ENCODE assay signal across 17 cellular contexts in genomic region chr12:29957835-29958234, GRCh38.
DNase-seq lines count a peak whose midpoint lies in the region; TF ChIP-seq lines count a peak whose summit lies in the region.
"Had no signal": no experiment of that assay in that cellular context is flagged by ENCODE, and none has a peak within 500 bp of the region (broad histone marks: within the 10 kb centered on the region; RNA-seq: fewer than 3 reads in every experiment).

No MANE protein-coding gene starts in this region.

- 40 to 42% methylated on average over 2 of the region's 2 CpGs for WGBS in GM23248 (ENCODE audit: low coverage in 1 of 2, low lambda C conversion rate in 2 of 2, missing lambda C conversion rate in 2 of 2), 2 experiments
- 75 to 81% methylated on average over 2 of the region's 2 CpGs for WGBS in testis, 2 donors

- H3K27me3 ChIP-seq in GM23248 (replicated peaks; ENCODE audit: insufficient read depth) (no peaks in the 10 kb centered on the region), testis (no peaks in the 10 kb centered on the region)

- TF ChIP-seq POLR2A in testis (IDR thresholded peaks at IDR 0.05): no peak

- H3K36me3 ChIP-seq in GM23248 (ENCODE audit: low read depth): no peaks in the 10 kb centered on the region
- no peaks in the 10 kb centered on the region for H3K36me3 ChIP-seq in SK-N-MC (ENCODE audit: insufficient read depth, low read length)
- no peaks in the 10 kb centered on the region for H3K36me3 ChIP-seq in testis (ENCODE audit: low read depth, missing control alignments)

- H3K79me2 ChIP-seq in GM23248 (ENCODE audit: insufficient read depth): no peaks in the 10 kb centered on the region

- DNase-seq in GM23248: peak; percentile 23
- DNase-seq in HT-29 (ENCODE audit: low spot score): peak; percentile 16
- peak; percentile 8 for DNase-seq in SK-N-MC (ENCODE audit: low read depth, low spot score)
- peak; percentile 11 for DNase-seq in fibroblast of pulmonary artery (ENCODE audit: low read depth)
- no peak for DNase-seq in NCI-H2227 treated with DMSO at 0.1 percent for 48 hours (lab: John Stamatoyannopoulos, UW)
- no peak for DNase-seq in testis
- DNase-seq in middle frontal gyrus (ENCODE audit: extremely low spot score, low spot score): no peak
- DNase-seq: Caco-2; CD4-positive, CD25-positive, alpha-beta regulatory T cell; GOT3; KG1; NCI-H1092; NCI-H187; NCI-H2171; NCI-H510A; SHP77 had no signal

- H2AFZ ChIP-seq in GM23248: no peak overlapping the region

- H3K27ac ChIP-seq in GM23248 (no peak overlapping the region), SK-N-MC (no peak overlapping the region), testis (no peak overlapping the region)
- H3K27ac ChIP-seq: HL-60 had no signal

- H4K20me1 ChIP-seq in GM23248 (ENCODE audit: insufficient read depth): no peaks in the 10 kb centered on the region

- in situ Hi-C loops in GM23248 (cut with MboI): no loop called here

- TF ChIP-seq CTCF in fibroblast of pulmonary artery (IDR thresholded peaks at IDR 0.05; ENCODE audit: low read length, missing control alignments) (no peak), testis (IDR thresholded peaks at IDR 0.05) (no peak)

- H3K9me3 ChIP-seq in GM23248 (ENCODE audit: low read depth): no peaks in the 10 kb centered on the region
- no peaks in the 10 kb centered on the region for H3K9me3 ChIP-seq in SK-N-MC (ENCODE audit: low read depth, low read length)
- H3K9me3 ChIP-seq in testis: no peaks in the 10 kb centered on the region
- H3K9me3 ChIP-seq: Caco-2 had no signal

- no peak overlapping the region for H3K4me2 ChIP-seq in GM23248 (ENCODE audit: unreplicated experiment)

- H3K4me3 ChIP-seq in GM23248 (no peak overlapping the region), SK-N-MC (no peak overlapping the region), fibroblast of pulmonary artery (replicated peaks; ENCODE audit: low read depth, low read length) (no peak overlapping the region), testis (no peak overlapping the region)

- H3F3A ChIP-seq in GM23248 (ENCODE audit: insufficient read depth): no peaks in the 10 kb centered on the region

- intact Hi-C loops in testis (cut with DNase I; ENCODE audit: low total_unique reads): no loop called here

- H3K4me1 ChIP-seq in GM23248 (ENCODE audit: insufficient read depth): no peaks in the 10 kb centered on the region
- no peaks in the 10 kb centered on the region for H3K4me1 ChIP-seq in testis
- H3K4me1 ChIP-seq: Caco-2 had no signal

- no peaks in the 10 kb centered on the region for H3K9me2 ChIP-seq in GM23248 (ENCODE audit: insufficient read depth)

- H3K9ac ChIP-seq in GM23248 (no peak overlapping the region), SK-N-MC (ENCODE audit: insufficient read length) (no peak overlapping the region)

Comparison
In these comparisons a context has a peak if more than half of its experiments do, and no peak if none do; other contexts are left out.
1. DNase-seq: peak in GM23248 (single experiment), HT-29 (single experiment), SK-N-MC (single experiment) and fibroblast of pulmonary artery (single experiment); none in NCI-H2227 treated with DMSO at 0.1 percent for 48 hours (single experiment), testis (single experiment) and middle frontal gyrus (single experiment).